ENCODE assay signal across 21 cellular contexts in the genomic region with DNA sequence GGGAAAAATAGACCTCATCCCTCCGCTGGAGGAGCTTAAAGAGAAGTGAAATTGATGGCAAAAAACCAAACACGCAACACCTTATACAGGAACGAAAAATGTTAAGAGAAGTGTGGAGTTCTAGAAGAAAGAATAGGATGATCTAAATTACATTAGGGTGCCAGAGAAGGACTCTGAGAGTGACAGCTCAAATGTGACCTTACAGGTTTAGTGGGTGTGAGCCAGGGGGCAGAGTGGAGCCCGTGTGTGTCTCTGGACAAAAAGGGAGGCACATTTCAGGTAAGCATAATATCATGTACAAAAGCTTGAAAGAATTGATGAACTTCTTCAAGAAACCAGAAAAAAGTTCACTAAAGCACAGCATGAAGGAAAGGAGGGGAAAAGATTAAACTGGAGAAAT. TPM values are rescaled to one million over a fixed set of nuclear protein-coding genes. Genes with fewer than 3 reads are reported as not detected.
DNase-seq lines count a peak whose midpoint lies in the region; ATAC-seq and TF ChIP-seq lines count a peak whose summit lies in the region.
"Had no signal": no experiment of that assay in that cellular context is flagged by ENCODE, and none has a peak within 500 bp of the region (broad histone marks: within the 10 kb centered on the region; RNA-seq: fewer than 3 reads in every experiment).

No MANE protein-coding gene starts in this region.

- intact Hi-C loops in left lung (cut with DNase I), result no loop called here

- TF ChIP-seq CTCF in GM06990 (IDR thresholded peaks at IDR 0.05; ENCODE audit: insufficient read depth, low read length, poor library complexity, severe bottlenecking), result peak; percentile 20
- peak; percentile 31 to 42; a peak in 3 of 4 replicates for TF ChIP-seq CTCF in GM23338 (conservative IDR thresholded peaks at IDR 0.05; ENCODE audit: low read depth in 2 of 2)
- TF ChIP-seq CTCF in left lung (IDR thresholded peaks at IDR 0.05), result no peak

- H3K27me3 ChIP-seq in GM06990 (replicated peaks; ENCODE audit: control insufficient read depth, insufficient read depth, low read length) (no peaks in the 10 kb centered on the region), GM23338 (ENCODE audit: insufficient read depth) (no peaks in the 10 kb centered on the region), left lung (peaks cover 0 to 23% of the 10 kb centered on the region in 2 donors)
- H3K27me3 ChIP-seq: Peyer's patch had no signal

- H3K9me3 Mint-ChIP-seq in GM23338, result peaks cover 13% of the 10 kb centered on the region

- H3K4me1 Mint-ChIP-seq in GM23338, result peaks cover 7% of the 10 kb centered on the region; the same call in 2 of the 3 replicates
- peaks cover 12% of the 10 kb centered on the region for H3K4me1 Mint-ChIP-seq in T-helper 17 cell

- H3K4me3 Mint-ChIP-seq in GM23338 (no peak overlapping the region), T-helper 17 cell (peak overlapping the region; percentile 68)
- H3K4me3 Mint-ChIP-seq: type B pancreatic cell had no signal

- H3K4me1 ChIP-seq in GM23338 (ENCODE audit: insufficient read depth) (no peaks in the 10 kb centered on the region; the same call in none of the 2 replicates), left lung (no peaks in the 10 kb centered on the region)
- H3K4me1 ChIP-seq: Peyer's patch had no signal

- DNase-seq in GM06990 (ENCODE audit: extremely low read depth, insufficient read length) (no peak), GM23338 (ENCODE audit: low spot score) (peak; percentile 27), T-helper 17 cell (no peak), left lung (no peak), LoVo (ENCODE audit: low spot score) (no peak), anterior cingulate cortex (lab: John Stamatoyannopoulos, UW) (no peak), mesenteric fat pad (ENCODE audit: low spot score) (no peak), caudate nucleus (lab: John Stamatoyannopoulos, UW) (no peak)
- DNase-seq: activated CD4-positive, alpha-beta T cell treated with anti-CD3 and anti-CD28 coated beads for 1 hour; CD8-positive, alpha-beta memory T cell; DMS79 treated with DMSO at 0.1 percent for 48 hours; NCI-H1694 treated with DMSO at 0.1 percent for 48 hours; NCI-H226; Peyer's patch; stimulated activated CD4-positive, alpha-beta T cell treated with anti-CD3 and anti-CD28 coated beads, Interleukin-4, amount 100 ng/mL, for 24 hours; T-helper 9 cell had no signal

- H3K36me3 Mint-ChIP-seq in GM23338 (ENCODE audit: low read depth) (no peaks in the 10 kb centered on the region), T-helper 17 cell (ENCODE audit: low read depth) (peaks cover 4% of the 10 kb centered on the region)
- H3K36me3 Mint-ChIP-seq: CD8-positive, alpha-beta memory T cell; type B pancreatic cell had no signal

- H3K4me2 ChIP-seq in GM23338, result no peak overlapping the region

- peaks cover 1% of the 10 kb centered on the region for H3K27me3 Mint-ChIP-seq in GM23338 (ENCODE audit: insufficient read depth, low read depth, poor library complexity)
- peaks cover 62% of the 10 kb centered on the region for H3K27me3 Mint-ChIP-seq in T-helper 17 cell

- H3F3A ChIP-seq in GM23338 (replicated peaks; ENCODE audit: low read depth), result no peaks in the 10 kb centered on the region

- H3K79me2 ChIP-seq in GM23338 (replicated peaks; ENCODE audit: insufficient read depth), result no peaks in the 10 kb centered on the region

- H3K27ac ChIP-seq in GM23338 (ENCODE audit: low read depth) (no peak overlapping the region), left lung (no peak overlapping the region), caudate nucleus (ENCODE audit: low read depth, low read length) (no peak overlapping the region)
- H3K27ac ChIP-seq: neutrophil, Peyer's patch had no signal

- H3K9me2 ChIP-seq in GM23338 (ENCODE audit: insufficient read depth), result no peaks in the 10 kb centered on the region; the same call in 1 of the 2 replicates

- H3K9me3 ChIP-seq in T-helper 17 cell (ENCODE audit: control insufficient read depth, low read length, poor library complexity, severe bottlenecking) (no peaks in the 10 kb centered on the region), left lung (no peaks in the 10 kb centered on the region)
- H3K9me3 ChIP-seq: neutrophil, Peyer's patch had no signal

- H4K20me1 ChIP-seq in GM23338 (replicated peaks; ENCODE audit: insufficient read depth), result no peaks in the 10 kb centered on the region

- peak; percentile 36; the same call in 1 of the 3 replicates for ATAC-seq in GM23338
- no peak for ATAC-seq in T-helper 17 cell
- peak; percentile 48 for ATAC-seq in left lung
- ATAC-seq: left lobe of liver had no signal

- H3K36me3 ChIP-seq in GM06990 (ENCODE audit: control insufficient read depth, insufficient read depth, low read length) (no peaks in the 10 kb centered on the region), GM23338 (ENCODE audit: insufficient read depth) (no peaks in the 10 kb centered on the region), left lung (no peaks in the 10 kb centered on the region)
- H3K36me3 ChIP-seq: neutrophil, Peyer's patch had no signal

- H3K27ac Mint-ChIP-seq in GM23338 (no peak overlapping the region), T-helper 17 cell (no peak overlapping the region)
- H3K27ac Mint-ChIP-seq: CD8-positive, alpha-beta memory T cell; type B pancreatic cell had no signal

- 0 out of 2 replicates have a peak overlapping the region, but pooled peaks have one; percentile 69 for H2AFZ ChIP-seq in GM23338

- H3K4me3 ChIP-seq in GM06990 (replicated peaks; ENCODE audit: low read depth, low read length) (no peak overlapping the region), GM23338 (no peak overlapping the region), left lung (peak overlapping the region in 1 of 2 donors; percentile 27)

TF ChIP-seq in GM23338, 12 proteins besides CTCF, POLR2A, EP300 and RAD21 (continues in another document):
- TF ChIP-seq ZNF331 (CRISPR knock-in tag; IDR thresholded peaks at IDR 0.05; ENCODE audit: low read depth) (no peak), STAT1 (IDR thresholded peaks at IDR 0.05; ENCODE audit: unreplicated experiment) (no peak), JUNB (IDR thresholded peaks at IDR 0.05; ENCODE audit: unreplicated experiment) (no peak)

RNA-seq across cellular contexts. Expression of gene HLA-DRA, which starts 20.8 kb away (rescaled TPM):
- 4.4 and 6.9 TPM in 2 replicates for total RNA-seq in GM23338 (2014; rRNA removed; shearing (Covaris generic))
- polyA plus RNA-seq in GM23338 (2016; fragmentation: Nextera tagmentation; extraction: Ambion mirVana), result 7.7 and 10.5 TPM in 2 replicates
- total RNA-seq in T-helper 17 cell (100 to 1,000 TPM in 1 of 2 donors, 10 to 100 TPM in 1; 80.9 to 117 TPM), left lung (1,000 to 10,000 TPM in 1 of 2 donors, 100 to 1,000 TPM in 1; 951 to 1,058 TPM), mesenteric fat pad (174 TPM)
- total RNA-seq: endothelial cell of umbilical vein had no signal
- polyA plus RNA-seq: endothelial cell of umbilical vein had no signal

RNA-seq across cellular contexts. Expression of gene BTNL2, which starts 53.5 kb away (rescaled TPM):
- not detected in 2 replicates for total RNA-seq in GM23338 (2014; rRNA removed; shearing (Covaris generic))
- polyA plus RNA-seq in GM23338 (2016; fragmentation: Nextera tagmentation; extraction: Ambion mirVana), result not detected in 2 replicates
- total RNA-seq in T-helper 17 cell, result not detected
- not detected for total RNA-seq in left lung
- not detected for total RNA-seq in mesenteric fat pad
- total RNA-seq: CD8-positive, alpha-beta memory T cell; endothelial cell of umbilical vein; left lobe of liver had no signal
- polyA plus RNA-seq: adipose tissue; CD8-positive, alpha-beta memory T cell; endothelial cell of umbilical vein had no signal

Comparison
In these comparisons a context has a peak if more than half of its experiments do, and no peak if none do; other contexts are left out.
1. CTCF ChIP-seq: peak in GM06990 (single experiment) and GM23338 (2 of 2); none in left lung (0 of 2).
2. RNA of gene HLA-DRA, which starts 20.8 kb away (total RNA-seq): 951 to 1,058 TPM in left lung, 174 TPM in mesenteric fat pad (single experiment) and 80.9 to 117 TPM in T-helper 17 cell; 4.4 to 6.9 TPM in GM23338; every median in the first group is over 10 times any median in the second.